In the genomic region with DNA sequence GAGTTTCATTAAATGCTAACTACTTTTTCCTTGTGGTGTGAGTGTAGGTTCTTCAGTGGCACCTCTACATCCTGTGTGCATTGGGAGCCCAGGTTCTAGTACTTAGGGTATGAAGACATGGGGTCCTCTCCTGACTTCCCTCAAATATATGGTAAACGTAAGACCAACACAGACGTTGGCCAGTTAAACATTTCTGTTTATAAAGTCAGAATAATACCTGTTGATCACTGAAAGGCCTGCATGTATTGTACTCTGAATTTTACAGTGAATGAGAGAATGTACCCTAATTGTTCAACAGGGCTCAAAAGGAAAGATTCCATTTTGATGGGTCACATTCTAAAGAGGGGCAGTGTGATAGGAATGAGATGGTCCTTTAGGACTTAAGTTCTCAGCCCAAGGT, we compare ENCODE assay signal across 12 cellular contexts. TPM values are rescaled to one million over a fixed set of nuclear protein-coding genes. Genes with fewer than 3 reads are reported as not detected.
DNase-seq lines count a peak whose midpoint lies in the region; ATAC-seq, FAIRE-seq and TF ChIP-seq lines count a peak whose summit lies in the region.
"Had no signal": no experiment of that assay in that cellular context is flagged by ENCODE, and none has a peak within 500 bp of the region (broad histone marks: within the 10 kb centered on the region; RNA-seq: fewer than 3 reads in every experiment).

No MANE protein-coding gene starts in this region.

- peak overlapping the region; percentile 41 for H3K27ac Mint-ChIP-seq in CD8-positive, alpha-beta T cell
- H3K27ac Mint-ChIP-seq in WTC11 = peak overlapping the region; percentile 95
- H3K27ac Mint-ChIP-seq in naive thymus-derived CD8-positive, alpha-beta T cell = peak overlapping the region in 6 of 10 donors; percentile 11 to 70 (median 40)

- DNase-seq in CD8-positive, alpha-beta T cell = no peak
- no peak for DNase-seq in HFF-Myc (ENCODE audit: extremely low read depth, low read depth)
- DNase-seq in WTC11 (ENCODE audit: low spot score) = no peak
- DNase-seq in naive thymus-derived CD8-positive, alpha-beta T cell = no peak
- DNase-seq in small intestine = no peak
- no peak for DNase-seq in KG1 (lab: John Stamatoyannopoulos, UW)
- no peak for DNase-seq in NCI-H1694 (lab: John Stamatoyannopoulos, UW)
- DNase-seq: DMS153; glutamatergic neuron; left ventricle myocardium superior; stimulated activated CD4-positive, alpha-beta T cell treated with anti-CD3 and anti-CD28 coated beads, Interleukin-4, amount 100 ng/mL, for 1 hour had no signal

- peaks cover 42% of the 10 kb centered on the region for H3K4me1 ChIP-seq in CD8-positive, alpha-beta T cell (ENCODE audit: insufficient read depth, low read length)
- H3K4me1 ChIP-seq in small intestine (ENCODE audit: control insufficient read depth in 2 of 2, insufficient read depth in 1 of 2, low read depth in 1 of 2, low read length in 1 of 2) = peaks cover 3 to 7% of the 10 kb centered on the region in 2 donors

- H3K4me3 Mint-ChIP-seq in CD8-positive, alpha-beta T cell = no peak overlapping the region
- peak overlapping the region; percentile 88 for H3K4me3 Mint-ChIP-seq in WTC11
- peak overlapping the region in 4 of 10 donors; percentile 14 to 97 (median 76) for H3K4me3 Mint-ChIP-seq in naive thymus-derived CD8-positive, alpha-beta T cell

- POLR2A ChIA-PET in CD8-positive, alpha-beta T cell (lab: Charles Lee) = no interaction called here
- POLR2A ChIA-PET in WTC11 (lab: Charles Lee) = interaction anchor here (0.7 kb wide), 1 partner anchor 41 kb away, joined by 6 read pairs; no protein-coding TSS in a partner anchor
- POLR2A ChIA-PET in naive thymus-derived CD8-positive, alpha-beta T cell (lab: Charles Lee) = no interaction called here

- no peak for FAIRE-seq in small intestine (lab: Jason Lieb, UNC)

- WGBS in small intestine, 3 donors = 67 to 71% (median 71%) methylated on average over 2 of the region's 2 CpGs

- H3K36me3 Mint-ChIP-seq in CD8-positive, alpha-beta T cell = peaks cover 57% of the 10 kb centered on the region
- peaks cover 51% of the 10 kb centered on the region for H3K36me3 Mint-ChIP-seq in WTC11
- peaks cover 1 to 38% (median 15%) of the 10 kb centered on the region in 3 donors for H3K36me3 Mint-ChIP-seq in naive thymus-derived CD8-positive, alpha-beta T cell

- CTCF ChIA-PET in CD8-positive, alpha-beta T cell (lab: Charles Lee) = no interaction called here
- CTCF ChIA-PET in WTC11 (lab: Charles Lee) = no interaction called here

- H3K4me1 Mint-ChIP-seq in CD8-positive, alpha-beta T cell (ENCODE audit: low read depth) = peaks cover 58% of the 10 kb centered on the region
- H3K4me1 Mint-ChIP-seq in WTC11 = peaks cover 65% of the 10 kb centered on the region
- peaks cover 32 to 66% (median 60%) of the 10 kb centered on the region in 4 donors for H3K4me1 Mint-ChIP-seq in naive thymus-derived CD8-positive, alpha-beta T cell

- H3K36me3 ChIP-seq in CD8-positive, alpha-beta T cell (ENCODE audit: insufficient read depth, low read length) = peaks cover 27% of the 10 kb centered on the region
- H3K36me3 ChIP-seq in small intestine (ENCODE audit: control insufficient read depth in 2 of 2, insufficient read depth in 2 of 2, low read length in 2 of 2) = peaks cover 12 to 22% of the 10 kb centered on the region in 2 donors

- intact Hi-C loops in CD8-positive, alpha-beta T cell (cut with DNase I, micrococcal nuclease) = loop anchor here (5.0 to 10.0 kb wide), 9 partner anchors 629 to 2001 kb away; a partner anchor contains a TSS

- no peak for ATAC-seq in CD8-positive, alpha-beta T cell
- ATAC-seq in WTC11 = no peak
- ATAC-seq in naive thymus-derived CD8-positive, alpha-beta T cell = no peak
- ATAC-seq: left ventricle myocardium superior had no signal

- no peak overlapping the region for H3K27ac ChIP-seq in CD8-positive, alpha-beta T cell (ENCODE audit: low read depth, low read length)
- no peak overlapping the region for H3K27ac ChIP-seq in small intestine (ENCODE audit: low read depth in 1 of 2, low read length in 1 of 2)
- H3K27ac ChIP-seq: parathyroid adenoma had no signal

- no peaks in the 10 kb centered on the region for H3K9me3 ChIP-seq in CD8-positive, alpha-beta T cell (ENCODE audit: low read length)
- no peaks in the 10 kb centered on the region for H3K9me3 ChIP-seq in small intestine (ENCODE audit: control insufficient read depth, low read depth)

- no peaks in the 10 kb centered on the region for H3K9me3 Mint-ChIP-seq in CD8-positive, alpha-beta T cell
- peaks cover 4% of the 10 kb centered on the region for H3K9me3 Mint-ChIP-seq in WTC11
- peaks cover 0 to 3% (median 0%) of the 10 kb centered on the region in 9 donors for H3K9me3 Mint-ChIP-seq in naive thymus-derived CD8-positive, alpha-beta T cell

- H3K27me3 ChIP-seq in CD8-positive, alpha-beta T cell (ENCODE audit: insufficient read depth, low read length) = no peaks in the 10 kb centered on the region
- no peaks in the 10 kb centered on the region for H3K27me3 ChIP-seq in small intestine (ENCODE audit: control insufficient read depth in 2 of 2, insufficient read depth in 2 of 2, low read length in 2 of 2)

- no peak for TF ChIP-seq CTCF in CD8-positive, alpha-beta T cell (IDR thresholded peaks at IDR 0.05)
- TF ChIP-seq CTCF in HFF-Myc (IDR thresholded peaks at IDR 0.05; ENCODE audit: low read depth, low read length, missing control alignments) (no peak), WTC11 (IDR thresholded peaks at IDR 0.05) (no peak)

- H3K27me3 Mint-ChIP-seq in CD8-positive, alpha-beta T cell (ENCODE audit: low read depth) = no peaks in the 10 kb centered on the region
- H3K27me3 Mint-ChIP-seq in WTC11 (ENCODE audit: low read depth) = no peaks in the 10 kb centered on the region
- no peaks in the 10 kb centered on the region for H3K27me3 Mint-ChIP-seq in naive thymus-derived CD8-positive, alpha-beta T cell

- H3K4me3 ChIP-seq in CD8-positive, alpha-beta T cell (ENCODE audit: low read depth, low read length) = no peak overlapping the region
- H3K4me3 ChIP-seq in HFF-Myc (replicated peaks; ENCODE audit: low read depth, low read length) (peak overlapping the region; percentile 77), small intestine (ENCODE audit: low read depth in 1 of 2, low read length in 2 of 2) (no peak overlapping the region)

TF ChIP-seq in WTC11, 78 proteins besides CTCF, POLR2A, EP300 and RAD21:
- TF ChIP-seq, protein P1, sequence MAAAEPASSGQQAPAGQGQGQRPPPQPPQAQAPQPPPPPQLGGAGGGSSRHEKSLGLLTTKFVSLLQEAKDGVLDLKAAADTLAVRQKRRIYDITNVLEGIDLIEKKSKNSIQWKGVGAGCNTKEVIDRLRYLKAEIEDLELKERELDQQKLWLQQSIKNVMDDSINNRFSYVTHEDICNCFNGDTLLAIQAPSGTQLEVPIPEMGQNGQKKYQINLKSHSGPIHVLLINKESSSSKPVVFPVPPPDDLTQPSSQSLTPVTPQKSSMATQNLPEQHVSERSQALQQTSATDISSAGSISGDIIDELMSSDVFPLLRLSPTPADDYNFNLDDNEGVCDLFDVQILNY (CRISPR knock-in tag; IDR thresholded peaks at IDR 0.05) = no peak
- TF ChIP-seq, protein P2, sequence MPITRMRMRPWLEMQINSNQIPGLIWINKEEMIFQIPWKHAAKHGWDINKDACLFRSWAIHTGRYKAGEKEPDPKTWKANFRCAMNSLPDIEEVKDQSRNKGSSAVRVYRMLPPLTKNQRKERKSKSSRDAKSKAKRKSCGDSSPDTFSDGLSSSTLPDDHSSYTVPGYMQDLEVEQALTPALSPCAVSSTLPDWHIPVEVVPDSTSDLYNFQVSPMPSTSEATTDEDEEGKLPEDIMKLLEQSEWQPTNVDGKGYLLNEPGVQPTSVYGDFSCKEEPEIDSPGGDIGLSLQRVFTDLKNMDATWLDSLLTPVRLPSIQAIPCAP (CRISPR knock-in tag; IDR thresholded peaks at IDR 0.05) = no peak
- TF ChIP-seq, protein P3, sequence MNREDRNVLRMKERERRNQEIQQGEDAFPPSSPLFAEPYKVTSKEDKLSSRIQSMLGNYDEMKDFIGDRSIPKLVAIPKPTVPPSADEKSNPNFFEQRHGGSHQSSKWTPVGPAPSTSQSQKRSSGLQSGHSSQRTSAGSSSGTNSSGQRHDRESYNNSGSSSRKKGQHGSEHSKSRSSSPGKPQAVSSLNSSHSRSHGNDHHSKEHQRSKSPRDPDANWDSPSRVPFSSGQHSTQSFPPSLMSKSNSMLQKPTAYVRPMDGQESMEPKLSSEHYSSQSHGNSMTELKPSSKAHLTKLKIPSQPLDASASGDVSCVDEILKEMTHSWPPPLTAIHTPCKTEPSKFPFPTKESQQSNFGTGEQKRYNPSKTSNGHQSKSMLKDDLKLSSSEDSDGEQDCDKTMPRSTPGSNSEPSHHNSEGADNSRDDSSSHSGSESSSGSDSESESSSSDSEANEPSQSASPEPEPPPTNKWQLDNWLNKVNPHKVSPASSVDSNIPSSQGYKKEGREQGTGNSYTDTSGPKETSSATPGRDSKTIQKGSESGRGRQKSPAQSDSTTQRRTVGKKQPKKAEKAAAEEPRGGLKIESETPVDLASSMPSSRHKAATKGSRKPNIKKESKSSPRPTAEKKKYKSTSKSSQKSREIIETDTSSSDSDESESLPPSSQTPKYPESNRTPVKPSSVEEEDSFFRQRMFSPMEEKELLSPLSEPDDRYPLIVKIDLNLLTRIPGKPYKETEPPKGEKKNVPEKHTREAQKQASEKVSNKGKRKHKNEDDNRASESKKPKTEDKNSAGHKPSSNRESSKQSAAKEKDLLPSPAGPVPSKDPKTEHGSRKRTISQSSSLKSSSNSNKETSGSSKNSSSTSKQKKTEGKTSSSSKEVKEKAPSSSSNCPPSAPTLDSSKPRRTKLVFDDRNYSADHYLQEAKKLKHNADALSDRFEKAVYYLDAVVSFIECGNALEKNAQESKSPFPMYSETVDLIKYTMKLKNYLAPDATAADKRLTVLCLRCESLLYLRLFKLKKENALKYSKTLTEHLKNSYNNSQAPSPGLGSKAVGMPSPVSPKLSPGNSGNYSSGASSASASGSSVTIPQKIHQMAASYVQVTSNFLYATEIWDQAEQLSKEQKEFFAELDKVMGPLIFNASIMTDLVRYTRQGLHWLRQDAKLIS (CRISPR knock-in tag; IDR thresholded peaks at IDR 0.05; ENCODE audit: borderline replicate concordance) = no peak
- no peak for TF ChIP-seq PRRX2 (CRISPR knock-in tag; IDR thresholded peaks at IDR 0.05)

RNA-seq across cellular contexts. Expression of a gene that starts 3.2 kb away (rescaled TPM):
- 1,000 to 10,000 TPM; 1,595 to 1,676 TPM for total RNA-seq in CD8-positive, alpha-beta T cell
- total RNA-seq in WTC11 (2021) = 1,103 to 1,198 TPM (median 1,179 TPM) in 3 replicates
- 1,000 to 10,000 TPM; 1,430 to 1,467 TPM for total RNA-seq in naive thymus-derived CD8-positive, alpha-beta T cell
- polyA plus RNA-seq in naive thymus-derived CD8-positive, alpha-beta T cell = 1,000 to 10,000 TPM; 4,481 to 4,848 (median 4,520) TPM
- polyA plus RNA-seq in small intestine = 1,000 to 10,000 TPM; 2,503 to 4,316 (median 3,232) TPM

RNA-seq across cellular contexts. Expression of a gene that starts 3.4 kb away (rescaled TPM):
- 1 to 10 TPM; 8.6 to 9.1 TPM for total RNA-seq in CD8-positive, alpha-beta T cell
- 5.6 to 8.0 TPM (median 7.8 TPM) in 3 replicates for total RNA-seq in WTC11 (2021)
- 10 to 100 TPM; 39.4 to 50.8 TPM for total RNA-seq in naive thymus-derived CD8-positive, alpha-beta T cell
- polyA plus RNA-seq in naive thymus-derived CD8-positive, alpha-beta T cell = under 1 TPM; 0.14 to 0.53 (median 0.18) TPM
- 1 to 10 TPM; 1.4 to 4.9 (median 3.1) TPM for polyA plus RNA-seq in small intestine

Comparison
In these comparisons a context has a peak if more than half of its experiments do, and no peak if none do; other contexts are left out.
1. H3K27ac Mint-ChIP-seq: peak in every context shown above with its lines; median percentile 95 in WTC11; 41 in CD8-positive, alpha-beta T cell; 40 in naive thymus-derived CD8-positive, alpha-beta T cell.